Comparison of ENCODE assay signal across 3 cellular contexts in genomic region chr19:8397291-8397690, GRCh38.
TF ChIP-seq lines count a peak whose summit lies in the region.

No MANE protein-coding gene starts in this region.

TF ChIP-seq in SK-N-SH, 30 proteins besides CTCF, POLR2A, EP300 and RAD21:
- TF ChIP-seq MAX (IDR thresholded peaks at IDR 0.05; ENCODE audit: low read depth) = no peak
- TF ChIP-seq IRF3 (IDR thresholded peaks at IDR 0.05; ENCODE audit: low read depth, low read length) = no peak
- TF ChIP-seq FOXJ3 (CRISPR knock-in tag; IDR thresholded peaks at IDR 0.05) = no peak
- TF ChIP-seq TAF1 (IDR thresholded peaks at IDR 0.05; ENCODE audit: borderline replicate concordance, low read depth, low read length) = no peak
- no peak for TF ChIP-seq NRF1 (IDR thresholded peaks at IDR 0.05; ENCODE audit: low read depth, low read length)
- no peak for TF ChIP-seq RXRA (IDR thresholded peaks at IDR 0.05; ENCODE audit: borderline replicate concordance, low read depth)
- no peak for TF ChIP-seq NFIC (IDR thresholded peaks at IDR 0.05; ENCODE audit: borderline replicate concordance)
- no peak for TF ChIP-seq FOSL2 (IDR thresholded peaks at IDR 0.05; ENCODE audit: borderline replicate concordance, low read depth)
- no peak for TF ChIP-seq ZBTB33 (IDR thresholded peaks at IDR 0.05; ENCODE audit: borderline replicate concordance, low read depth)
- no peak for TF ChIP-seq GABPA (IDR thresholded peaks at IDR 0.05; ENCODE audit: low read depth)
- TF ChIP-seq RCOR1 (IDR thresholded peaks at IDR 0.05; ENCODE audit: low read length) = no peak
- TF ChIP-seq USF2 (IDR thresholded peaks at IDR 0.05; ENCODE audit: borderline replicate concordance, low read depth, low read length) = no peak

TF ChIP-seq in SK-N-SH treated with all-trans-retinoic acid at 6 μM for 48 hours, 23 proteins besides CTCF, POLR2A, EP300 and RAD21:
- TF ChIP-seq ARNTL (CRISPR knock-in tag; IDR thresholded peaks at IDR 0.05; ENCODE audit: borderline replicate concordance, low read depth) (no peak), SNAI2 (CRISPR knock-in tag; IDR thresholded peaks at IDR 0.05) (no peak), ZFP30 (CRISPR knock-in tag; IDR thresholded peaks at IDR 0.05) (no peak)

TF ChIP-seq in H1, 55 proteins besides CTCF, POLR2A, EP300 and RAD21:
- no peak for TF ChIP-seq TEAD4 (IDR thresholded peaks at IDR 0.05; ENCODE audit: low read depth, low read length)
- TF ChIP-seq, protein P1, sequence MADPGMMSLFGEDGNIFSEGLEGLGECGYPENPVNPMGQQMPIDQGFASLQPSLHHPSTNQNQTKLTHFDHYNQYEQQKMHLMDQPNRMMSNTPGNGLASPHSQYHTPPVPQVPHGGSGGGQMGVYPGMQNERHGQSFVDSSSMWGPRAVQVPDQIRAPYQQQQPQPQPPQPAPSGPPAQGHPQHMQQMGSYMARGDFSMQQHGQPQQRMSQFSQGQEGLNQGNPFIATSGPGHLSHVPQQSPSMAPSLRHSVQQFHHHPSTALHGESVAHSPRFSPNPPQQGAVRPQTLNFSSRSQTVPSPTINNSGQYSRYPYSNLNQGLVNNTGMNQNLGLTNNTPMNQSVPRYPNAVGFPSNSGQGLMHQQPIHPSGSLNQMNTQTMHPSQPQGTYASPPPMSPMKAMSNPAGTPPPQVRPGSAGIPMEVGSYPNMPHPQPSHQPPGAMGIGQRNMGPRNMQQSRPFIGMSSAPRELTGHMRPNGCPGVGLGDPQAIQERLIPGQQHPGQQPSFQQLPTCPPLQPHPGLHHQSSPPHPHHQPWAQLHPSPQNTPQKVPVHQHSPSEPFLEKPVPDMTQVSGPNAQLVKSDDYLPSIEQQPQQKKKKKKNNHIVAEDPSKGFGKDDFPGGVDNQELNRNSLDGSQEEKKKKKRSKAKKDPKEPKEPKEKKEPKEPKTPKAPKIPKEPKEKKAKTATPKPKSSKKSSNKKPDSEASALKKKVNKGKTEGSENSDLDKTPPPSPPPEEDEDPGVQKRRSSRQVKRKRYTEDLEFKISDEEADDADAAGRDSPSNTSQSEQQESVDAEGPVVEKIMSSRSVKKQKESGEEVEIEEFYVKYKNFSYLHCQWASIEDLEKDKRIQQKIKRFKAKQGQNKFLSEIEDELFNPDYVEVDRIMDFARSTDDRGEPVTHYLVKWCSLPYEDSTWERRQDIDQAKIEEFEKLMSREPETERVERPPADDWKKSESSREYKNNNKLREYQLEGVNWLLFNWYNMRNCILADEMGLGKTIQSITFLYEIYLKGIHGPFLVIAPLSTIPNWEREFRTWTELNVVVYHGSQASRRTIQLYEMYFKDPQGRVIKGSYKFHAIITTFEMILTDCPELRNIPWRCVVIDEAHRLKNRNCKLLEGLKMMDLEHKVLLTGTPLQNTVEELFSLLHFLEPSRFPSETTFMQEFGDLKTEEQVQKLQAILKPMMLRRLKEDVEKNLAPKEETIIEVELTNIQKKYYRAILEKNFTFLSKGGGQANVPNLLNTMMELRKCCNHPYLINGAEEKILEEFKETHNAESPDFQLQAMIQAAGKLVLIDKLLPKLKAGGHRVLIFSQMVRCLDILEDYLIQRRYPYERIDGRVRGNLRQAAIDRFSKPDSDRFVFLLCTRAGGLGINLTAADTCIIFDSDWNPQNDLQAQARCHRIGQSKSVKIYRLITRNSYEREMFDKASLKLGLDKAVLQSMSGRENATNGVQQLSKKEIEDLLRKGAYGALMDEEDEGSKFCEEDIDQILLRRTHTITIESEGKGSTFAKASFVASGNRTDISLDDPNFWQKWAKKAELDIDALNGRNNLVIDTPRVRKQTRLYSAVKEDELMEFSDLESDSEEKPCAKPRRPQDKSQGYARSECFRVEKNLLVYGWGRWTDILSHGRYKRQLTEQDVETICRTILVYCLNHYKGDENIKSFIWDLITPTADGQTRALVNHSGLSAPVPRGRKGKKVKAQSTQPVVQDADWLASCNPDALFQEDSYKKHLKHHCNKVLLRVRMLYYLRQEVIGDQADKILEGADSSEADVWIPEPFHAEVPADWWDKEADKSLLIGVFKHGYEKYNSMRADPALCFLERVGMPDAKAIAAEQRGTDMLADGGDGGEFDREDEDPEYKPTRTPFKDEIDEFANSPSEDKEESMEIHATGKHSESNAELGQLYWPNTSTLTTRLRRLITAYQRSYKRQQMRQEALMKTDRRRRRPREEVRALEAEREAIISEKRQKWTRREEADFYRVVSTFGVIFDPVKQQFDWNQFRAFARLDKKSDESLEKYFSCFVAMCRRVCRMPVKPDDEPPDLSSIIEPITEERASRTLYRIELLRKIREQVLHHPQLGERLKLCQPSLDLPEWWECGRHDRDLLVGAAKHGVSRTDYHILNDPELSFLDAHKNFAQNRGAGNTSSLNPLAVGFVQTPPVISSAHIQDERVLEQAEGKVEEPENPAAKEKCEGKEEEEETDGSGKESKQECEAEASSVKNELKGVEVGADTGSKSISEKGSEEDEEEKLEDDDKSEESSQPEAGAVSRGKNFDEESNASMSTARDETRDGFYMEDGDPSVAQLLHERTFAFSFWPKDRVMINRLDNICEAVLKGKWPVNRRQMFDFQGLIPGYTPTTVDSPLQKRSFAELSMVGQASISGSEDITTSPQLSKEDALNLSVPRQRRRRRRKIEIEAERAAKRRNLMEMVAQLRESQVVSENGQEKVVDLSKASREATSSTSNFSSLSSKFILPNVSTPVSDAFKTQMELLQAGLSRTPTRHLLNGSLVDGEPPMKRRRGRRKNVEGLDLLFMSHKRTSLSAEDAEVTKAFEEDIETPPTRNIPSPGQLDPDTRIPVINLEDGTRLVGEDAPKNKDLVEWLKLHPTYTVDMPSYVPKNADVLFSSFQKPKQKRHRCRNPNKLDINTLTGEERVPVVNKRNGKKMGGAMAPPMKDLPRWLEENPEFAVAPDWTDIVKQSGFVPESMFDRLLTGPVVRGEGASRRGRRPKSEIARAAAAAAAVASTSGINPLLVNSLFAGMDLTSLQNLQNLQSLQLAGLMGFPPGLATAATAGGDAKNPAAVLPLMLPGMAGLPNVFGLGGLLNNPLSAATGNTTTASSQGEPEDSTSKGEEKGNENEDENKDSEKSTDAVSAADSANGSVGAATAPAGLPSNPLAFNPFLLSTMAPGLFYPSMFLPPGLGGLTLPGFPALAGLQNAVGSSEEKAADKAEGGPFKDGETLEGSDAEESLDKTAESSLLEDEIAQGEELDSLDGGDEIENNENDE (IDR thresholded peaks at IDR 0.05; ENCODE audit: insufficient replicate concordance, low read length) = no peak
- TF ChIP-seq CBX8 (IDR thresholded peaks at IDR 0.05; ENCODE audit: borderline replicate concordance, low read depth, low read length) = no peak
- TF ChIP-seq TBP (IDR thresholded peaks at IDR 0.05; ENCODE audit: low read depth, low read length) = no peak
- TF ChIP-seq PHF8 (conservative IDR thresholded peaks at IDR 0.05; ENCODE audit: low read depth, low read length) = no peak
- no peak for TF ChIP-seq GTF2F1 (IDR thresholded peaks at IDR 0.05; ENCODE audit: borderline replicate concordance, low read depth, low read length)
- no peak for TF ChIP-seq SIRT6 (IDR thresholded peaks at IDR 0.05; ENCODE audit: low read length)
- TF ChIP-seq CREB1 (IDR thresholded peaks at IDR 0.05) = no peak
- TF ChIP-seq SRF (IDR thresholded peaks at IDR 0.05; ENCODE audit: low read depth, low read length) = no peak
- TF ChIP-seq TCF12 (IDR thresholded peaks at IDR 0.05; ENCODE audit: low read depth, low read length) = no peak
- no peak for TF ChIP-seq MAFK (IDR thresholded peaks at IDR 0.05; ENCODE audit: low read depth, low read length)
- TF ChIP-seq SIX5 (IDR thresholded peaks at IDR 0.05; ENCODE audit: low read depth, low read length) = no peak
- TF ChIP-seq SP1 (IDR thresholded peaks at IDR 0.05; ENCODE audit: low read depth, low read length) = no peak
- TF ChIP-seq, protein P2, sequence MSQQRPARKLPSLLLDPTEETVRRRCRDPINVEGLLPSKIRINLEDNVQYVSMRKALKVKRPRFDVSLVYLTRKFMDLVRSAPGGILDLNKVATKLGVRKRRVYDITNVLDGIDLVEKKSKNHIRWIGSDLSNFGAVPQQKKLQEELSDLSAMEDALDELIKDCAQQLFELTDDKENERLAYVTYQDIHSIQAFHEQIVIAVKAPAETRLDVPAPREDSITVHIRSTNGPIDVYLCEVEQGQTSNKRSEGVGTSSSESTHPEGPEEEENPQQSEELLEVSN (IDR thresholded peaks at IDR 0.05) = no peak
- TF ChIP-seq SP4 (IDR thresholded peaks at IDR 0.05; ENCODE audit: low read length) = no peak
